Comparison of ENCODE assay signal across 24 cellular contexts in the genomic region with DNA sequence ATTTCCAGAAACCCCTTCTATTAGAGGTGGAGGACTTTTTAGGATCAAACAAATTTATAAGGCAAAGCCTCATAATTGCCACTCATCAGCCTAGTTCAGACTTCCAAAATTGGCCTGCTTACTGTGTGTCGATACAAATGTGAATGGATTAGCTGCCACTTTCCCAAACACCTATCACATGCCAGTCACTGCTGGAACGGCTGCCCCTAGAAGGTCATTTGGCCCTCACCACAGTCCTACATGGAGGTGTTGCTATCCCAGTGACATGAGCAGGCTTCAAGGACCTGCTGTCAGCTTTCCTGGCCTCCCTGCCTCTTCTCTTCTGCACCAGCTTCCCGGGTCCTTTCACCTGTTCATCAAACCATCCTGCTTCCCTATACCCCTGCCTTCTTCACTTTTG.
DNase-seq lines count a peak whose midpoint lies in the region; ATAC-seq and TF ChIP-seq lines count a peak whose summit lies in the region.
"Had no signal": no experiment of that assay in that cellular context is flagged by ENCODE, and none has a peak within 500 bp of the region (broad histone marks: within the 10 kb centered on the region; RNA-seq: fewer than 3 reads in every experiment).

No MANE protein-coding gene starts in this region.

- H3K79me2 ChIP-seq in GM23338 (replicated peaks; ENCODE audit: insufficient read depth): no peaks in the 10 kb centered on the region

- WGBS in heart right ventricle, 2 donors: 75% methylated on average over 3 of the region's 3 CpGs
- WGBS in esophagus muscularis mucosa: 92% methylated on average over 2 of the region's 3 CpGs

- TF ChIP-seq EP300 in esophagus muscularis mucosa (IDR thresholded peaks at IDR 0.05): no peak

- H3K27ac ChIP-seq in heart right ventricle: no peak overlapping the region
- no peak overlapping the region for H3K27ac ChIP-seq in GM23338 (ENCODE audit: low read depth)
- H3K27ac ChIP-seq in esophagus muscularis mucosa (replicated peaks in 1 of 4): no peak overlapping the region
- H3K27ac ChIP-seq: BLaER1 had no signal

- DNase-seq in left ventricle myocardium superior: no peak
- DNase-seq in heart right ventricle: no peak
- no peak for DNase-seq in GM23338 (ENCODE audit: low spot score)
- DNase-seq in esophagus muscularis mucosa (ENCODE audit: extremely low spot score): peak; percentile 80
- no peak for DNase-seq in MG63
- DNase-seq: 8988T; ACHN; BE2C; C1 segment of cervical spinal cord; CD4-positive, alpha-beta memory T cell; CD4-positive, CD25-positive, alpha-beta regulatory T cell; CD8-positive, alpha-beta memory T cell; COR-L47; DMS 273 treated with DMSO at 0.1 percent for 48 hours; DMS153; DMS53; DMS79; DND-41; EL; GDM1 had no signal

- H3F3A ChIP-seq in GM23338 (replicated peaks; ENCODE audit: low read depth): no peaks in the 10 kb centered on the region

- H3K4me1 ChIP-seq in heart right ventricle: no peaks in the 10 kb centered on the region
- H3K4me1 ChIP-seq in GM23338 (ENCODE audit: insufficient read depth): no peaks in the 10 kb centered on the region
- H3K4me1 ChIP-seq in esophagus muscularis mucosa: peaks cover 0 to 5% (median 0%) of the 10 kb centered on the region in 4 donors
- H3K4me1 ChIP-seq: BE2C, BLaER1 had no signal

- H4K20me1 ChIP-seq in GM23338 (replicated peaks; ENCODE audit: insufficient read depth): no peaks in the 10 kb centered on the region
- H4K20me1 ChIP-seq: BLaER1 had no signal

- peaks cover 8% of the 10 kb centered on the region for H3K4me1 Mint-ChIP-seq in GM23338
- H3K4me1 Mint-ChIP-seq: CD14-positive monocyte; CD4-positive, alpha-beta memory T cell; CD4-positive, CD25-positive, alpha-beta regulatory T cell; CD8-positive, alpha-beta memory T cell had no signal

- H3K27me3 ChIP-seq in heart right ventricle: peaks cover 4 to 86% (median 58%) of the 10 kb centered on the region in 7 donors
- no peaks in the 10 kb centered on the region for H3K27me3 ChIP-seq in GM23338 (ENCODE audit: insufficient read depth)
- H3K27me3 ChIP-seq in esophagus muscularis mucosa: peaks cover 0 to 60% (median 6%) of the 10 kb centered on the region in 4 donors
- peaks cover 9% of the 10 kb centered on the region for H3K27me3 ChIP-seq in MG63
- H3K27me3 ChIP-seq: BE2C, BLaER1 had no signal

- H2AFZ ChIP-seq in GM23338: 0 out of 2 replicates have a peak overlapping the region, but pooled peaks have one; percentile 81

- no peaks in the 10 kb centered on the region for H3K9me3 Mint-ChIP-seq in GM23338
- H3K9me3 Mint-ChIP-seq: CD4-positive, CD25-positive, alpha-beta regulatory T cell; CD8-positive, alpha-beta memory T cell had no signal

- peak; percentile 39 for ATAC-seq in left ventricle myocardium superior
- ATAC-seq in heart right ventricle: no peak
- ATAC-seq in GM23338: no peak
- ATAC-seq in GM19455 (IDR thresholded peaks at IDR 0.05; ENCODE audit: unreplicated experiment): no peak
- ATAC-seq: GM12878 had no signal

- TF ChIP-seq CTCF in heart right ventricle (IDR thresholded peaks at IDR 0.05) (no peak), GM23338 (conservative IDR thresholded peaks at IDR 0.05; ENCODE audit: low read depth in 2 of 2) (no peak), esophagus muscularis mucosa (IDR thresholded peaks at IDR 0.05) (no peak)

- no peak overlapping the region for H3K4me2 ChIP-seq in GM23338
- H3K4me2 ChIP-seq: BLaER1 had no signal

- H3K4me3 Mint-ChIP-seq in GM23338: no peak overlapping the region
- H3K4me3 Mint-ChIP-seq: CD4-positive, alpha-beta memory T cell; CD4-positive, CD25-positive, alpha-beta regulatory T cell; CD8-positive, alpha-beta memory T cell had no signal

- H3K27ac Mint-ChIP-seq in GM23338: no peak overlapping the region
- H3K27ac Mint-ChIP-seq: CD14-positive monocyte; CD4-positive, alpha-beta memory T cell; CD4-positive, CD25-positive, alpha-beta regulatory T cell; CD8-positive, alpha-beta memory T cell had no signal

- TF ChIP-seq POLR2A in esophagus muscularis mucosa (IDR thresholded peaks at IDR 0.05; ENCODE audit: low read depth): no peak

- no peak overlapping the region for H3K4me3 ChIP-seq in heart right ventricle
- H3K4me3 ChIP-seq in GM23338: no peak overlapping the region
- H3K4me3 ChIP-seq in esophagus muscularis mucosa: no peak overlapping the region
- H3K4me3 ChIP-seq in MG63: no peak overlapping the region
- H3K4me3 ChIP-seq: BLaER1, GM12878 had no signal

- H3K36me3 Mint-ChIP-seq in GM23338 (ENCODE audit: low read depth): no peaks in the 10 kb centered on the region
- H3K36me3 Mint-ChIP-seq: CD14-positive monocyte; CD4-positive, alpha-beta memory T cell; CD4-positive, CD25-positive, alpha-beta regulatory T cell; CD8-positive, alpha-beta memory T cell had no signal

- H3K9me2 ChIP-seq in GM23338 (ENCODE audit: insufficient read depth): no peaks in the 10 kb centered on the region; the same call in 1 of the 2 replicates

- no peaks in the 10 kb centered on the region for H3K36me3 ChIP-seq in heart right ventricle
- H3K36me3 ChIP-seq in GM23338 (ENCODE audit: insufficient read depth): no peaks in the 10 kb centered on the region
- H3K36me3 ChIP-seq in esophagus muscularis mucosa: no peaks in the 10 kb centered on the region
- H3K36me3 ChIP-seq in MG63: no peaks in the 10 kb centered on the region
- H3K36me3 ChIP-seq: BE2C, BLaER1 had no signal

- no peaks in the 10 kb centered on the region for H3K9me3 ChIP-seq in heart right ventricle
- H3K9me3 ChIP-seq in esophagus muscularis mucosa: no peaks in the 10 kb centered on the region
- no peaks in the 10 kb centered on the region for H3K9me3 ChIP-seq in MG63
- H3K9me3 ChIP-seq: BE2C, BLaER1 had no signal

- intact Hi-C loops in left ventricle myocardium superior (cut with micrococcal nuclease) (no loop called here), heart right ventricle (cut with DNase I) (no loop called here), esophagus muscularis mucosa (cut with DNase I) (no loop called here)

- peaks cover 2% of the 10 kb centered on the region for H3K27me3 Mint-ChIP-seq in GM23338 (ENCODE audit: insufficient read depth, low read depth, poor library complexity)

TF ChIP-seq in GM23338, 12 proteins besides CTCF, POLR2A, EP300 and RAD21 (continues in another document):
- TF ChIP-seq POLR2AphosphoS5 (IDR thresholded peaks at IDR 0.05; ENCODE audit: low read depth): no peak
- TF ChIP-seq ZNF462 (CRISPR knock-in tag; IDR thresholded peaks at IDR 0.05): no peak
- no peak for TF ChIP-seq EZH2phosphoT487 (IDR thresholded peaks at IDR 0.05; ENCODE audit: unreplicated experiment)
- no peak for TF ChIP-seq NANOG (IDR thresholded peaks at IDR 0.05; ENCODE audit: borderline replicate concordance)
